Comparison of ENCODE assay signal across 8 cellular contexts in the genomic region with DNA sequence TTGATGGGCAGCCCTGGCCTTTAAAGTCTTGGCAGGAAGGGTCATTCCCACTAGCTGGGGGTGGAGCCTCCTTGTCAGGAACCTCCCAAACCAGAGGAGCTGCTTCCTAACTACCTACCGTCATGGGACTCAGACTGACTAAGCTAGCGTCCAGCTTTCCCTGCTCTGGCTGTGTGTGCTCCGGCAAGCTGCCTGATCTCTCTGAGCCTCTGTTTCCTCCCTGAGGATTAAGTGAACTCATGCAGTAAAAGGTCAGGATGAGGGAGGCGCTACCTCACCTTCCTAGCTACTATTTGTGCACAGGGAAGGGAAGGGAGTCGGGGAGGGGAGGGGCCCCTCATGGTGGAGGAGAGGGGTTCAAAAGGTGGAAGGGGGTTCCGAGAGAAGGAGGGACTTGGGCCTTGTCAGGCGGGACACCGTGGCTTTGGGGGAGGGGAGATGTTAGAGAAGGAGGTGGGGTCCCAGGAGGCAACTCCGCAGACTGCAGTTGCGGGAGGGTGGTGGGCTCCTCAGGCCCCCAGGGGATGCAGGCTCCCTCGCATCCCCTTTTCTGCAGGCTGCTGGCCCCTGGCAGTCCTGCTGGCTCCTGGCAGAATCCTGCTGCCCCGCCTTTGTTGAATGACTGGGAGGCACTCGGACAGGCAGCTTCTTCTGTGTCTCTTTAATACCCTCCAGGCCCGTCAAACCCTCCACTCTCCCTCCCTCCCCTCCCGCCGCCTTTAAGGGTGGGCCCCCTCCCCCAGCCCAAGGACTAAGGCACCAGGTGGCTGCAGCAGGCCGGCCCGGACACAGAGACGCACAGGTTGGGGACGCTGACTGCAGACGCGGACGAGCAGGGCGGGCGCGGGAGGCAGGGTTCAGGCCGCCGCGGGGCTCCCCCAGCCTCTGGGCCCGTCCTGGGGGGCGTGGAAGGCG. TPM values are rescaled to one million over a fixed set of nuclear protein-coding genes. Genes with fewer than 3 reads are reported as not detected.
A peak's percentile ranks its signal among the peaks of the same experiment; 100 is the strongest.
DNase-seq lines count a peak whose midpoint lies in the region; ATAC-seq and TF ChIP-seq lines count a peak whose summit lies in the region.

No MANE protein-coding gene starts in this region.

- intact Hi-C loops in Right ventricle myocardium inferior (cut with DNase I) = no loop called here
- intact Hi-C loops in cardiac septum (cut with DNase I) = no loop called here
- intact Hi-C loops in right lobe of liver (cut with DNase I) = no loop called here

- no peaks in the 10 kb centered on the region for H3K9me3 ChIP-seq in right lobe of liver

- WGBS in right lobe of liver (ENCODE audit: insufficient coverage, low coverage, low lambda C conversion rate, missing lambda C conversion rate) = 10% methylated on average over 16 of the region's 32 CpGs
- 5% methylated on average over 32 of the region's 32 CpGs for WGBS in urinary bladder

- TF ChIP-seq POLR2A in right lobe of liver (IDR thresholded peaks at IDR 0.05) = no peak

- TF ChIP-seq CTCF in cardiac fibroblast (IDR thresholded peaks at IDR 0.05; ENCODE audit: low read depth, low read length) (no peak), right lobe of liver (IDR thresholded peaks at IDR 0.05) (no peak)

- ATAC-seq in Right ventricle myocardium inferior (peak; percentile 42), right lobe of liver (peak; percentile 3 to 35 (median 28)), HG03460 (IDR thresholded peaks at IDR 0.05; ENCODE audit: unreplicated experiment) (no peak)

- H3K36me3 ChIP-seq in right lobe of liver = no peaks in the 10 kb centered on the region
- no peaks in the 10 kb centered on the region for H3K36me3 ChIP-seq in urinary bladder (ENCODE audit: insufficient read depth)

- peaks cover 0 to 9% of the 10 kb centered on the region in 2 donors for H3K27me3 ChIP-seq in right lobe of liver

- DNase-seq in Right ventricle myocardium inferior (ENCODE audit: missing footprints) (no peak), cardiac septum (ENCODE audit: low spot score) (no peak), NCI-H2227 (lab: John Stamatoyannopoulos, UW; ENCODE audit: unreplicated experiment) (peak; percentile 69), cardiac fibroblast (ENCODE audit: low read depth in 2 of 2) (peak; percentile 57 to 61), right lobe of liver (peak in 1 of 3 donors; percentile 55), COR-L47 (lab: John Stamatoyannopoulos, UW) (no peak)

- no peak overlapping the region for H3K27ac ChIP-seq in right lobe of liver
- no peak overlapping the region for H3K27ac ChIP-seq in urinary bladder (ENCODE audit: low read depth)

- H3K4me1 ChIP-seq in right lobe of liver (peaks cover 0 to 10% (median 0%) of the 10 kb centered on the region in 4 donors), urinary bladder (ENCODE audit: insufficient read depth) (no peaks in the 10 kb centered on the region)

- H3K4me3 ChIP-seq in cardiac fibroblast (replicated peaks in 1 of 2; ENCODE audit: low read depth in 2 of 2, low read length in 2 of 2) (peak overlapping the region; percentile 40 to 45), right lobe of liver (peak overlapping the region; percentile 34 to 54 (median 41)), urinary bladder (ENCODE audit: low read depth, low read length) (peak overlapping the region; percentile 50)

RNA-seq across cellular contexts. Expression of gene DUSP15, which starts 9.6 kb away (rescaled TPM):
- total RNA-seq in Right ventricle myocardium inferior (2.9 TPM), cardiac septum (3.4 TPM), right lobe of liver (1 to 10 TPM in 1 of 6 experiments, under 1 TPM in 2, not detected in 3; 0.22 to 1.1 (median 0.42) TPM), urinary bladder (1.4 TPM)
- 4.0 TPM for polyA plus RNA-seq in urinary bladder

RNA-seq across cellular contexts. Expression of gene TTLL9, which starts 9.7 kb away (rescaled TPM):
- not detected for total RNA-seq in Right ventricle myocardium inferior
- not detected for total RNA-seq in cardiac septum
- total RNA-seq in right lobe of liver = not detected
- 0.26 TPM for total RNA-seq in urinary bladder
- 0.20 TPM for polyA plus RNA-seq in urinary bladder

RNA-seq across cellular contexts. Expression of gene FOXS1, which starts 15.3 kb away (rescaled TPM):
- total RNA-seq in Right ventricle myocardium inferior (0.89 TPM), cardiac septum (6.1 TPM), right lobe of liver (under 1 TPM in 2 of 6 experiments, not detected in 4; 0.15 to 0.31 TPM), urinary bladder (4.7 TPM)
- polyA plus RNA-seq in urinary bladder = 1.7 TPM

RNA-seq across cellular contexts. Expression of gene MYLK2, which starts 41.5 kb away (rescaled TPM):
- 0.35 TPM for total RNA-seq in Right ventricle myocardium inferior
- total RNA-seq in cardiac septum = 0.11 TPM
- not detected for total RNA-seq in right lobe of liver
- 1.7 TPM for total RNA-seq in urinary bladder
- not detected for polyA plus RNA-seq in urinary bladder

Comparison
In these comparisons a context has a peak if more than half of its experiments do, and no peak if none do; other contexts are left out.
1. DNase-seq: peak in NCI-H2227 (single experiment) and cardiac fibroblast (2 of 2); none in Right ventricle myocardium inferior (single experiment), cardiac septum (single experiment) and COR-L47 (single experiment).
2. Peak in every context shown above with its lines, with median percentiles within 50 percentile points of each other: H3K4me3 ChIP-seq.